ENCODE assay signal across 22 cellular contexts in the genomic region with DNA sequence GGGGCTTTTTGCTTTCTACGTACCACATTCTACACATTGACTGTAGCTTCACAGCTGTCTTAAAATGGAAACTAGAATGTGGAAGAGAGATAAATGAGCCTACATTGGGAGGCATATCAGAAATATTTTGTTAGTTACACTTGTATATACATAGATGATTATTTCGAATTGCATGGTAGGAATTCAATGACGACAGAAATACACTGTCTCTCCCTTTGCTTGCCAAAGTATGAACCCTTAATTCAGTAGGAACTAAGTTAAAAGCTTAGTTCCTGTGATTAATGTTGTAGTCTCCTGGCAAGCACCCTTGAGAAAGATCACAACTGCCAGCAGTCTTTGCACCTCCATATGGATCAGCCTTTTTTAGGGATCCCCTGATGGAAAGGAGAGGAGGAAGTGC. TPM values are rescaled to one million over a fixed set of nuclear protein-coding genes. Genes with fewer than 3 reads are reported as not detected.
"Had no signal": no experiment of that assay in that cellular context is flagged by ENCODE, and none has a peak within 500 bp of the region (broad histone marks: within the 10 kb centered on the region; RNA-seq: fewer than 3 reads in every experiment).

No MANE protein-coding gene starts in this region.

- H3K4me1 ChIP-seq: colonic mucosa, parathyroid adenoma, stomach, testis, upper lobe of left lung had no signal

- H3K36me3 ChIP-seq: colonic mucosa, stomach, upper lobe of left lung had no signal

- H3K9me3 ChIP-seq: colonic mucosa, mucosa of descending colon, stomach, testis, upper lobe of left lung had no signal

- H3K9ac ChIP-seq: parathyroid adenoma had no signal

- H3K4me3 ChIP-seq: colonic mucosa, hepatocyte, mucosa of descending colon, stomach, testis, upper lobe of left lung had no signal

- DNase-seq: activated CD4-positive, alpha-beta T cell treated with anti-CD3 and anti-CD28 coated beads, Interleukin-2, amount 10 ng/mL, durations not matched to agents 24 days and 14 days; activated CD4-positive, CD25-positive, alpha-beta regulatory T cell; activated CD8-positive, alpha-beta memory T cell treated with anti-CD3 and anti-CD28 coated beads, Interleukin-2, amount 50 U/mL, for 4 hours; activated CD8-positive, alpha-beta T cell treated with anti-CD3 and anti-CD28 coated beads, Interleukin-2, amount 10 ng/mL, durations not matched to agents 7 days and 5 days; activated effector memory CD4-positive, alpha-beta T cell treated with anti-CD3 and anti-CD28 coated beads, Interleukin-2, amount 50 U/mL, for 16 hours; activated T-cell treated with anti-CD3 and anti-CD28 coated beads, Interleukin-2, amount 50 U/mL, for 48 hours; central memory CD4-positive, alpha-beta T cell; colonic mucosa; effector CD4-positive, alpha-beta T cell; kidney; left ventricle myocardium superior; mucosa of descending colon; naive thymus-derived CD4-positive, alpha-beta T cell; stimulated activated CD4-positive, alpha-beta T cell treated with anti-CD3 and anti-CD28 coated beads, Interleukin-12 subunit alpha, Interleukin-12 subunit beta, amount 100 ng/mL, for 4 hours; stimulated activated CD4-positive, alpha-beta T cell treated with anti-CD3 and anti-CD28 coated beads, Interleukin-2, amount 100 ng/mL, for 24 hours; stomach; testis; upper lobe of left lung had no signal

- H3K27ac ChIP-seq: colonic mucosa, hepatocyte, parathyroid adenoma, stomach, testis, upper lobe of left lung had no signal

- H3K79me2 ChIP-seq: hepatocyte, parathyroid adenoma had no signal

- H2AFZ ChIP-seq: hepatocyte, parathyroid adenoma had no signal

- H3K27me3 ChIP-seq: colonic mucosa, stomach, testis, upper lobe of left lung had no signal

- ATAC-seq: activated CD8-positive, alpha-beta T cell treated with anti-CD3 and anti-CD28 coated beads, Interleukin-2, amount 10 ng/mL, durations not matched to agents 7 days and 5 days; left ventricle myocardium superior; mucosa of descending colon; naive thymus-derived CD4-positive, alpha-beta T cell had no signal

- H3K4me2 ChIP-seq: hepatocyte had no signal

RNA-seq across cellular contexts. Expression of a gene that starts 10.1 kb away (rescaled TPM):
- total RNA-seq: activated CD4-positive, alpha-beta T cell treated with anti-CD3 and anti-CD28 coated beads, Interleukin-2, amount 10 ng/mL, durations not matched to agents 24 days and 14 days; activated CD8-positive, alpha-beta T cell treated with anti-CD3 and anti-CD28 coated beads, Interleukin-2, amount 10 ng/mL, durations not matched to agents 7 days and 5 days; colonic mucosa; endothelial cell of umbilical vein; fibroblast of lung; kidney; left ventricle myocardium superior; mucosa of descending colon; naive thymus-derived CD4-positive, alpha-beta T cell had no signal
- polyA plus RNA-seq: endothelial cell of umbilical vein; hepatocyte; naive thymus-derived CD4-positive, alpha-beta T cell had no signal
